ENCODE assay signal across 21 cellular contexts in genomic region chr2:68050353-68050752, GRCh38. TPM values are rescaled to one million over a fixed set of nuclear protein-coding genes. Genes with fewer than 3 reads are reported as not detected.
DNase-seq lines count a peak whose midpoint lies in the region; ATAC-seq, FAIRE-seq and TF ChIP-seq lines count a peak whose summit lies in the region.
"Had no signal": no experiment of that assay in that cellular context is flagged by ENCODE, and none has a peak within 500 bp of the region (broad histone marks: within the 10 kb centered on the region; RNA-seq: fewer than 3 reads in every experiment).

No MANE protein-coding gene starts in this region.

- no peak for DNase-seq in activated naive CD4-positive, alpha-beta T cell treated with anti-CD3 and anti-CD28 coated beads, Interleukin-2, amount 50 U/mL, for 72 hours (ENCODE audit: low spot score in 2 of 2)
- no peak for DNase-seq in activated naive CD4-positive, alpha-beta T cell (lab: John Stamatoyannopoulos, UW)
- DNase-seq in mesothelial cell of epicardium (ENCODE audit: low spot score in 2 of 2, unreplicated experiment in 2 of 2) = no peak
- DNase-seq in GM10266 (ENCODE audit: extremely low spot score) = no peak
- no peak for DNase-seq in HepG2 (ENCODE audit: low spot score)
- DNase-seq in COLO668 (lab: John Stamatoyannopoulos, UW; ENCODE audit: unreplicated experiment) = no peak
- DNase-seq: Caco-2; DMS153; H7; NCI-H1417; NCI-H1930; NCI-H2171; NCI-H446; NK-92 treated with Interleukin-12 subunit alpha and Interleukin-12 subunit beta, amount 100 ng/mL, for 24 hours; SHP77; SK-N-SH had no signal

- H3K9me3 ChIP-seq in HepG2 (ENCODE audit: low read length) = no peaks in the 10 kb centered on the region
- H3K9me3 ChIP-seq: BLaER1 treated with 17β-estradiol and CSF1 and Interleukin-3, amounts not matched to agents 10 nM and 100 nM; Caco-2; SK-N-SH had no signal

- H4K20me1 ChIP-seq in HepG2 (ENCODE audit: insufficient read depth, low read length) = no peaks in the 10 kb centered on the region; the same call in 1 of the 2 replicates

- no peak overlapping the region for H2AFZ ChIP-seq in HepG2 (ENCODE audit: low read length)

- in situ Hi-C loops in HepG2 (cut with HindIII; ENCODE audit: extremely low pct_ligation_motif_present, low pct_unique_long_range_greater_than_20kb) = no loop called here

- H3K27me3 Mint-ChIP-seq in mesothelial cell of epicardium (ENCODE audit: low read depth) = no peaks in the 10 kb centered on the region
- H3K27me3 Mint-ChIP-seq: IgD-negative memory B cell had no signal

- no peak overlapping the region for H3K9ac ChIP-seq in HepG2 (ENCODE audit: insufficient read depth, low read depth, low read length)
- H3K9ac ChIP-seq: BLaER1 treated with 17β-estradiol and CSF1 and Interleukin-3, amounts not matched to agents 10 nM and 100 nM; SK-N-SH had no signal

- H3K4me1 ChIP-seq in HepG2 (ENCODE audit: insufficient read depth, low read length) = no peaks in the 10 kb centered on the region
- H3K4me1 ChIP-seq: Caco-2 had no signal

- no peak overlapping the region for H3K27ac ChIP-seq in HepG2 (ENCODE audit: extremely low read length, insufficient read depth, low read length)
- H3K27ac ChIP-seq: BLaER1 treated with 17β-estradiol and CSF1 and Interleukin-3, amounts not matched to agents 10 nM and 100 nM had no signal

- no peak for FAIRE-seq in HepG2 (lab: Jason Lieb, UNC)
- FAIRE-seq: A204.1 had no signal

- peaks cover 0 to 1% of the 10 kb centered on the region in 2 experiments; a peak in 2 of 5 replicates for H3K36me3 ChIP-seq in HepG2 (replicated peaks in 1 of 2; ENCODE audit: control insufficient read depth in 1 of 2, insufficient read depth in 2 of 2, low read length in 2 of 2)

- no peak overlapping the region for H3K4me3 ChIP-seq in HepG2 (replicated peaks in 1 of 3; ENCODE audit: insufficient read depth in 1 of 3, low read depth in 2 of 3, low read length in 3 of 3)
- H3K4me3 ChIP-seq: BLaER1 treated with 17β-estradiol and CSF1 and Interleukin-3, amounts not matched to agents 10 nM and 100 nM had no signal

- intact Hi-C loops in HepG2 (cut with micrococcal nuclease; ENCODE audit: unreplicated experiment) = no loop called here

- no TSS peak for BruUV-seq in HepG2 (replicated peaks; lab: Mats Ljungman, UMichigan)

- 100% methylated on average over 2 of the region's 2 CpGs for WGBS in HepG2 (ENCODE audit: low lambda C conversion rate)

- CTCF ChIA-PET in HepG2 (lab: Yijun Ruan, JAX; ENCODE audit: low intra/inter-chr PET ratio, low total read pairs) = no interaction called here

- no peaks in the 10 kb centered on the region for H3K27me3 ChIP-seq in HepG2 (ENCODE audit: control insufficient read depth in 1 of 2, insufficient read depth in 2 of 2, low read length in 2 of 2)
- H3K27me3 ChIP-seq: BLaER1 treated with 17β-estradiol and CSF1 and Interleukin-3, amounts not matched to agents 10 nM and 100 nM had no signal

- TF ChIP-seq RAD21 in HepG2 (CRISPR knock-in tag; IDR thresholded peaks at IDR 0.05) = no peak

- no peak overlapping the region for H3K4me3 Mint-ChIP-seq in mesothelial cell of epicardium

- TF ChIP-seq POLR2A in HepG2 (IDR thresholded peaks at IDR 0.05; ENCODE audit: insufficient read depth in 1 of 2, low read depth in 2 of 2, low read length in 2 of 2) = no peak

- POLR2A ChIA-PET in HepG2 (lab: Yijun Ruan, JAX) = no interaction called here

- TF ChIP-seq EP300 in HepG2 (IDR thresholded peaks at IDR 0.05; ENCODE audit: low read depth in 2 of 2, low read length in 2 of 2) (no peak), HepG2 (CRISPR knock-in tag; IDR thresholded peaks at IDR 0.05; ENCODE audit: borderline replicate concordance) (no peak)

- no peak for TF ChIP-seq CTCF in mesothelial cell of epicardium (IDR thresholded peaks at IDR 0.05; ENCODE audit: unreplicated experiment)
- TF ChIP-seq CTCF in GM10266 (IDR thresholded peaks at IDR 0.05; ENCODE audit: control insufficient read depth, insufficient read depth, low read depth, missing control alignments) = no peak
- no peak for TF ChIP-seq CTCF in HepG2 (CRISPR knock-in tag; IDR thresholded peaks at IDR 0.05)

- H3K9me3 Mint-ChIP-seq in activated naive CD4-positive, alpha-beta T cell treated with anti-CD3 and anti-CD28 coated beads, Interleukin-2, amount 50 U/mL, for 72 hours = no peaks in the 10 kb centered on the region
- H3K9me3 Mint-ChIP-seq in mesothelial cell of epicardium = no peaks in the 10 kb centered on the region
- H3K9me3 Mint-ChIP-seq: IgD-negative memory B cell had no signal

- H3K27ac Mint-ChIP-seq in activated naive CD4-positive, alpha-beta T cell treated with anti-CD3 and anti-CD28 coated beads, Interleukin-2, amount 50 U/mL, for 72 hours = peak overlapping the region; percentile 29 to 58
- H3K27ac Mint-ChIP-seq in mesothelial cell of epicardium = peak overlapping the region; percentile 22

- ATAC-seq in activated naive CD4-positive, alpha-beta T cell treated with anti-CD3 and anti-CD28 coated beads, Interleukin-2, amount 50 U/mL, for 72 hours = no peak
- ATAC-seq in HG02885 (IDR thresholded peaks at IDR 0.05; ENCODE audit: poor library complexity, unreplicated experiment) (peak; percentile 83), HepG2 (no peak), GM18868 (IDR thresholded peaks at IDR 0.05; ENCODE audit: unreplicated experiment) (no peak)

- peaks cover 66% of the 10 kb centered on the region for H3K79me2 ChIP-seq in HepG2 (ENCODE audit: insufficient read depth, low read length)

- H3K36me3 Mint-ChIP-seq in activated naive CD4-positive, alpha-beta T cell treated with anti-CD3 and anti-CD28 coated beads, Interleukin-2, amount 50 U/mL, for 72 hours = no peaks in the 10 kb centered on the region
- peaks cover 2% of the 10 kb centered on the region for H3K36me3 Mint-ChIP-seq in mesothelial cell of epicardium

- H3K4me1 Mint-ChIP-seq in mesothelial cell of epicardium = peaks cover 60% of the 10 kb centered on the region

- H3K4me2 ChIP-seq in HepG2 (ENCODE audit: low read depth, low read length) = no peak overlapping the region
- H3K4me2 ChIP-seq: BLaER1 treated with 17β-estradiol and CSF1 and Interleukin-3, amounts not matched to agents 10 nM and 100 nM; SK-N-SH had no signal

TF ChIP-seq in HepG2, 621 proteins besides CTCF, POLR2A, EP300 and RAD21 (continues in another document):
- no peak for TF ChIP-seq GATAD1 (CRISPR knock-in tag; IDR thresholded peaks at IDR 0.05)
- no peak for TF ChIP-seq NFKBIZ (CRISPR knock-in tag; IDR thresholded peaks at IDR 0.05)
- no peak for TF ChIP-seq ARID2 (CRISPR knock-in tag; IDR thresholded peaks at IDR 0.05; ENCODE audit: borderline replicate concordance)
- TF ChIP-seq TMF1 (CRISPR knock-in tag; IDR thresholded peaks at IDR 0.05; ENCODE audit: low read depth) = no peak
- TF ChIP-seq, protein P1, sequence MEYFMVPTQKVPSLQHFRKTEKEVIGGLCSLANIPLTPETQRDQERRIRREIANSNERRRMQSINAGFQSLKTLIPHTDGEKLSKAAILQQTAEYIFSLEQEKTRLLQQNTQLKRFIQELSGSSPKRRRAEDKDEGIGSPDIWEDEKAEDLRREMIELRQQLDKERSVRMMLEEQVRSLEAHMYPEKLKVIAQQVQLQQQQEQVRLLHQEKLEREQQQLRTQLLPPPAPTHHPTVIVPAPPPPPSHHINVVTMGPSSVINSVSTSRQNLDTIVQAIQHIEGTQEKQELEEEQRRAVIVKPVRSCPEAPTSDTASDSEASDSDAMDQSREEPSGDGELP (IDR thresholded peaks at IDR 0.05; ENCODE audit: borderline replicate concordance, low read depth) = no peak
- no peak for TF ChIP-seq MAZ (IDR thresholded peaks at IDR 0.05; ENCODE audit: borderline replicate concordance, low read depth, low read length)
- no peak for TF ChIP-seq MAZ (CRISPR knock-in tag; IDR thresholded peaks at IDR 0.05; ENCODE audit: low read depth)

RNA-seq across cellular contexts. Expression of gene C1D, which starts 12.5 kb away (rescaled TPM):
- 10 to 100 TPM; 17.4 to 27.9 TPM for total RNA-seq in activated naive CD4-positive, alpha-beta T cell treated with anti-CD3 and anti-CD28 coated beads, Interleukin-2, amount 50 U/mL, for 72 hours
- total RNA-seq in mesothelial cell of epicardium (20.5 to 23.6 TPM (median 22.4 TPM) in 3 replicates), HepG2 (2016; rRNA removed; fragmentation: Illumina TruSeq; extraction: Trizol) (42.5 and 43.5 TPM in 2 replicates)
- 9.7 and 11.2 TPM in 2 replicates for total RNA-seq in HepG2 (2016; cell fraction: cytosol; rRNA removed; fragmentation: Illumina TruSeq; extraction: Trizol; ENCODE audit: low read depth)
- total RNA-seq in HepG2 (2016; cell fraction: insoluble cytoplasmic fraction; rRNA removed; fragmentation: Illumina TruSeq; extraction: Trizol) = 45.8 and 50.9 TPM in 2 replicates
- total RNA-seq in HepG2 (2016; cell fraction: membrane; rRNA removed; fragmentation: Illumina TruSeq; extraction: Trizol) = 18.5 and 22.1 TPM in 2 replicates
- total RNA-seq in HepG2 (2016; cell fraction: nucleus; rRNA removed; fragmentation: Illumina TruSeq; extraction: Trizol) = 22.4 and 23.6 TPM in 2 replicates
- polyA plus RNA-seq in HepG2 (2011; rRNA removed) = 23.5 and 38.1 TPM in 2 replicates
- polyA plus RNA-seq in HepG2 (2011; cell fraction: cytosol; rRNA removed) = 17.1 and 29.4 TPM in 2 replicates
- 3.8 and 7.9 TPM in 2 replicates for polyA plus RNA-seq in HepG2 (2011; cell fraction: nucleus; rRNA removed)
- polyA plus RNA-seq in HepG2 (2012) = 30.5 and 48.9 TPM in 2 replicates
- polyA plus RNA-seq in HepG2 (2016; cell fraction: cytosol; fragmentation: Illumina TruSeq; extraction: Trizol; ENCODE audit: low read depth) = 11.3 and 12.3 TPM in 2 replicates
- 52.8 and 67.5 TPM in 2 replicates for polyA plus RNA-seq in HepG2 (2016; cell fraction: insoluble cytoplasmic fraction; fragmentation: Illumina TruSeq; extraction: Trizol; ENCODE audit: low read depth)
- 18.1 and 20.8 TPM in 2 replicates for polyA plus RNA-seq in HepG2 (2016; cell fraction: membrane; fragmentation: Illumina TruSeq; extraction: Trizol; ENCODE audit: low read depth)
- polyA plus RNA-seq in HepG2 (2016; cell fraction: nucleus; fragmentation: Illumina TruSeq; extraction: Trizol; ENCODE audit: insufficient read depth, low read depth) = 45.7 and 46.7 TPM in 2 replicates
- polyA minus RNA-seq in HepG2 (2011; rRNA and poly(A)+ RNA removed; ENCODE audit: low replicate concordance) = 1.5 and 2.8 TPM in 2 replicates
- polyA minus RNA-seq in HepG2 (2011; cell fraction: cytosol; rRNA and poly(A)+ RNA removed) = 8.8 and 10.2 TPM in 2 replicates
- 10.2 and 11.4 TPM in 2 replicates for polyA minus RNA-seq in HepG2 (2011; cell fraction: nucleus; rRNA and poly(A)+ RNA removed)
